26 cellular contexts compared by ENCODE assay signal in genomic region chr15:36642311-36642710, GRCh38.
DNase-seq lines count a peak whose midpoint lies in the region; ATAC-seq and TF ChIP-seq lines count a peak whose summit lies in the region.
"Had no signal": no experiment of that assay in that cellular context is flagged by ENCODE, and none has a peak within 500 bp of the region (broad histone marks: within the 10 kb centered on the region; RNA-seq: fewer than 3 reads in every experiment).

No MANE protein-coding gene starts in this region.

- H3K4me1 Mint-ChIP-seq in mesothelial cell of epicardium = peaks cover 18% of the 10 kb centered on the region
- H3K4me1 Mint-ChIP-seq in activated T-cell treated with anti-CD3 and anti-CD28 coated beads, Interleukin-2, amount 50 U/mL, for 24 hours (ENCODE audit: low read depth) = no peaks in the 10 kb centered on the region
- H3K4me1 Mint-ChIP-seq: CD14-positive monocyte had no signal

- no peak overlapping the region for H3K4me3 Mint-ChIP-seq in mesothelial cell of epicardium
- no peak overlapping the region for H3K4me3 Mint-ChIP-seq in activated T-cell treated with anti-CD3 and anti-CD28 coated beads, Interleukin-2, amount 50 U/mL, for 24 hours
- H3K4me3 Mint-ChIP-seq: CD14-positive monocyte; CD4-positive, alpha-beta memory T cell; CD4-positive, CD25-positive, alpha-beta regulatory T cell; CD8-positive, alpha-beta memory T cell had no signal

- no peak for ATAC-seq in activated CD4-positive, CD25-positive, alpha-beta regulatory T cell treated with anti-CD3 and anti-CD28 coated beads, Interleukin-2, amount 50 U/mL, for 24 hours
- ATAC-seq: GM12878 had no signal

- H3K4me1 ChIP-seq in cardiac muscle cell (ENCODE audit: low read depth) (peaks cover 19% of the 10 kb centered on the region), right atrium auricular region (no peaks in the 10 kb centered on the region), HEK293 (ENCODE audit: control insufficient read depth, insufficient read depth, low read length) (no peaks in the 10 kb centered on the region)
- H3K4me1 ChIP-seq: BE2C, BLaER1 had no signal

- H3K9me3 ChIP-seq in cardiac muscle cell (ENCODE audit: low read depth) (no peaks in the 10 kb centered on the region), right atrium auricular region (no peaks in the 10 kb centered on the region), HEK293 (ENCODE audit: control insufficient read depth, insufficient read depth, low read depth, low read length) (no peaks in the 10 kb centered on the region)
- H3K9me3 ChIP-seq: BE2C, BLaER1 had no signal

- H3K27me3 ChIP-seq in cardiac muscle cell (no peaks in the 10 kb centered on the region), right atrium auricular region (no peaks in the 10 kb centered on the region)
- H3K27me3 ChIP-seq: BE2C, BLaER1 had no signal

- CTCF ChIA-PET in HEK293 (lab: Yijun Ruan, JAX) = no interaction called here

- H3K36me3 Mint-ChIP-seq in mesothelial cell of epicardium = peaks cover 25% of the 10 kb centered on the region
- H3K36me3 Mint-ChIP-seq in activated T-cell treated with anti-CD3 and anti-CD28 coated beads, Interleukin-2, amount 50 U/mL, for 24 hours (ENCODE audit: low read depth) = no peaks in the 10 kb centered on the region
- H3K36me3 Mint-ChIP-seq: CD14-positive monocyte; CD4-positive, CD25-positive, alpha-beta regulatory T cell had no signal

- no peaks in the 10 kb centered on the region for H3K27me3 Mint-ChIP-seq in mesothelial cell of epicardium (ENCODE audit: low read depth)
- no peaks in the 10 kb centered on the region for H3K27me3 Mint-ChIP-seq in activated T-cell treated with anti-CD3 and anti-CD28 coated beads, Interleukin-2, amount 50 U/mL, for 24 hours
- H3K27me3 Mint-ChIP-seq: CD4-positive, alpha-beta memory T cell; CD4-positive, CD25-positive, alpha-beta regulatory T cell; CD8-positive, alpha-beta memory T cell had no signal

- H3K27ac ChIP-seq in cardiac muscle cell (peak overlapping the region; percentile 2), right atrium auricular region (no peak overlapping the region), HEK293 (ENCODE audit: extremely low read depth, low read depth, low read length) (no peak overlapping the region)
- H3K27ac ChIP-seq: BLaER1 had no signal

- H3K9me3 Mint-ChIP-seq in mesothelial cell of epicardium = no peaks in the 10 kb centered on the region
- H3K9me3 Mint-ChIP-seq in activated T-cell treated with anti-CD3 and anti-CD28 coated beads, Interleukin-2, amount 50 U/mL, for 24 hours = no peaks in the 10 kb centered on the region
- H3K9me3 Mint-ChIP-seq: CD4-positive, alpha-beta memory T cell; CD4-positive, CD25-positive, alpha-beta regulatory T cell; CD8-positive, alpha-beta memory T cell had no signal

- POLR2A ChIA-PET in HEK293 (lab: Yijun Ruan, JAX) = no interaction called here

- no peak for TF ChIP-seq CTCF in cardiac muscle cell (IDR thresholded peaks at IDR 0.05; ENCODE audit: low read depth, low read length)
- TF ChIP-seq CTCF in right atrium auricular region (IDR thresholded peaks at IDR 0.05) = no peak
- no peak for TF ChIP-seq CTCF in HEK293 (tag by site-specific recombination; IDR thresholded peaks at IDR 0.05)
- TF ChIP-seq CTCF in mesothelial cell of epicardium (IDR thresholded peaks at IDR 0.05; ENCODE audit: unreplicated experiment) = no peak

- H3K27ac Mint-ChIP-seq in mesothelial cell of epicardium = peak overlapping the region; percentile 17
- H3K27ac Mint-ChIP-seq in activated T-cell treated with anti-CD3 and anti-CD28 coated beads, Interleukin-2, amount 50 U/mL, for 24 hours = no peak overlapping the region
- H3K27ac Mint-ChIP-seq: CD14-positive monocyte; CD4-positive, alpha-beta memory T cell; CD4-positive, CD25-positive, alpha-beta regulatory T cell; CD8-positive, alpha-beta memory T cell had no signal

- DNase-seq in cardiac muscle cell (ENCODE audit: low read depth in 1 of 2, low spot score in 1 of 2) (no peak), right atrium auricular region (ENCODE audit: low spot score) (no peak), mesothelial cell of epicardium (ENCODE audit: low spot score in 2 of 2, unreplicated experiment in 2 of 2) (no peak)
- no peak for DNase-seq in activated T-cell treated with anti-CD3 and anti-CD28 coated beads, Interleukin-2, amount 50 U/mL, for 24 hours
- DNase-seq in stimulated activated CD4-positive, alpha-beta T cell treated with anti-CD3 and anti-CD28 coated beads, Interleukin-4, amount 100 ng/mL, for 24 hours = no peak
- DNase-seq: 8988T; ACHN; BE2C; C1 segment of cervical spinal cord; CD4-positive, alpha-beta memory T cell; CD4-positive, CD25-positive, alpha-beta regulatory T cell; CD8-positive, alpha-beta memory T cell; COR-L47; DMS 273 treated with DMSO at 0.1 percent for 48 hours; DMS153; DMS53; DMS79; DND-41; EL; GDM1 had no signal

- no peaks in the 10 kb centered on the region for H3K36me3 ChIP-seq in cardiac muscle cell
- H3K36me3 ChIP-seq in right atrium auricular region = no peaks in the 10 kb centered on the region
- H3K36me3 ChIP-seq in HEK293 (ENCODE audit: control insufficient read depth in 2 of 2, insufficient read depth in 1 of 2, low read length in 2 of 2) = no peaks in the 10 kb centered on the region
- H3K36me3 ChIP-seq: BE2C, BLaER1 had no signal

- no peak overlapping the region for H3K4me3 ChIP-seq in cardiac muscle cell
- no peak overlapping the region for H3K4me3 ChIP-seq in right atrium auricular region
- no peak overlapping the region for H3K4me3 ChIP-seq in HEK293 (ENCODE audit: low read depth, low read length)
- H3K4me3 ChIP-seq: BLaER1, GM12878 had no signal

TF ChIP-seq in HEK293, 187 proteins besides CTCF, POLR2A, EP300 and RAD21:
- 0 out of 2 replicates have a peak, but pooled peaks have one; percentile 48 for TF ChIP-seq REST (tag by site-specific recombination; IDR thresholded peaks at IDR 0.05)
- no peak for TF ChIP-seq ZNF548 (tag by site-specific recombination; IDR thresholded peaks at IDR 0.05)

TF ChIP-seq in PFSK-1, 5 proteins besides CTCF, POLR2A, EP300 and RAD21:
- no peak for TF ChIP-seq POLR2AphosphoS5 (IDR thresholded peaks at IDR 0.05; ENCODE audit: low read depth, low read length)
- TF ChIP-seq REST (IDR thresholded peaks at IDR 0.05; ENCODE audit: insufficient read depth in 1 of 2, low read depth in 2 of 2, low read length in 2 of 2) = peak; percentile 67 to 75; a peak in 3 of 4 replicates
- TF ChIP-seq SIN3A (IDR thresholded peaks at IDR 0.05; ENCODE audit: borderline replicate concordance, insufficient read depth, low read length) = no peak
- TF ChIP-seq TAF1 (IDR thresholded peaks at IDR 0.05; ENCODE audit: borderline replicate concordance, insufficient read depth, low read length) = no peak
